Comparison of ENCODE assay signal across 2 cellular contexts in genomic region chr7:133718131-133718530, GRCh38.
"Had no signal": no experiment of that assay in that cellular context is flagged by ENCODE, and none has a peak within 500 bp of the region (broad histone marks: within the 10 kb centered on the region; RNA-seq: fewer than 3 reads in every experiment).

No MANE protein-coding gene starts in this region.

- ATAC-seq: GM12878 had no signal

- H3K4me3 ChIP-seq: GM12878 had no signal

- DNase-seq: GF-D8 had no signal
